ENCODE assay signal across 9 cellular contexts in genomic region chr2:20224716-20225293, GRCh38. TPM values are rescaled to one million over a fixed set of nuclear protein-coding genes. Genes with fewer than 3 reads are reported as not detected.
DNase-seq lines count a peak whose midpoint lies in the region; ATAC-seq and TF ChIP-seq lines count a peak whose summit lies in the region.
"Had no signal": no experiment of that assay in that cellular context is flagged by ENCODE, and none has a peak within 500 bp of the region (broad histone marks: within the 10 kb centered on the region; RNA-seq: fewer than 3 reads in every experiment).

SDC1 (minus strand) TSS chr2:20225130; CDS start chr2:20224867, 263 bp downstream.

- H3K36me3 Mint-ChIP-seq in T-helper 2 cell treated with Interferon-gamma antibody and Interleukin-4, amounts not matched to agents 5 μg/mL and 100 μg/mL, for 36 hours (ENCODE audit: low read depth): no peaks in the 10 kb centered on the region
- H3K36me3 Mint-ChIP-seq in naive thymus-derived CD8-positive, alpha-beta T cell: no peaks in the 10 kb centered on the region

- H3K27me3 Mint-ChIP-seq in T-helper 2 cell treated with Interferon-gamma antibody and Interleukin-4, amounts not matched to agents 5 μg/mL and 100 μg/mL, for 36 hours (ENCODE audit: low read depth): peaks cover 59% of the 10 kb centered on the region
- H3K27me3 Mint-ChIP-seq in naive thymus-derived CD8-positive, alpha-beta T cell: peaks cover 17 to 61% (median 49%) of the 10 kb centered on the region in 5 donors

- peak within 1 kb of the TSS; percentile 60 for H3K4me3 Mint-ChIP-seq in T-helper 2 cell treated with Interferon-gamma antibody and Interleukin-4, amounts not matched to agents 5 μg/mL and 100 μg/mL, for 36 hours
- peak within 1 kb of the TSS in 9 of 10 donors; percentile 44 to 67 (median 56) for H3K4me3 Mint-ChIP-seq in naive thymus-derived CD8-positive, alpha-beta T cell

- peaks cover 16% of the 10 kb centered on the region for H3K4me1 ChIP-seq in BE2C

- no peak for TF ChIP-seq CTCF in BE2C (IDR thresholded peaks at IDR 0.05; ENCODE audit: low read depth, low read length)

- DNase-seq in BE2C: peak; percentile 73
- DNase-seq in HT-29 (ENCODE audit: low spot score): no peak
- DNase-seq in T-helper 2 cell treated with Interferon-gamma antibody and Interleukin-4, amounts not matched to agents 5 μg/mL and 100 μg/mL, for 36 hours (ENCODE audit: low spot score): peak; percentile 9
- peak; percentile 32 for DNase-seq in fibroblast of gingiva (ENCODE audit: low read depth)
- no peak for DNase-seq in naive thymus-derived CD8-positive, alpha-beta T cell
- DNase-seq in NCI-H2107 treated with DMSO at 0.1 percent for 48 hours (lab: John Stamatoyannopoulos, UW; ENCODE audit: unreplicated experiment): no peak

- no peaks in the 10 kb centered on the region for H3K4me1 Mint-ChIP-seq in T-helper 2 cell treated with Interferon-gamma antibody and Interleukin-4, amounts not matched to agents 5 μg/mL and 100 μg/mL, for 36 hours (ENCODE audit: low read depth)
- H3K4me1 Mint-ChIP-seq in naive thymus-derived CD8-positive, alpha-beta T cell: peaks cover 0 to 9% (median 4%) of the 10 kb centered on the region in 4 donors

- POLR2A ChIA-PET in naive thymus-derived CD8-positive, alpha-beta T cell (lab: Charles Lee): no interaction called here

- H3K36me3 ChIP-seq in BE2C: no peaks in the 10 kb centered on the region

- H3K27me3 ChIP-seq in BE2C: peaks cover 4% of the 10 kb centered on the region; the same call in 1 of the 2 replicates

- peak within 1 kb of the TSS; percentile 68 for H3K4me3 ChIP-seq in BE2C (ENCODE audit: low read depth, low read length)

- H3K9me3 ChIP-seq in BE2C: no peaks in the 10 kb centered on the region

- H3K27ac Mint-ChIP-seq in T-helper 2 cell treated with Interferon-gamma antibody and Interleukin-4, amounts not matched to agents 5 μg/mL and 100 μg/mL, for 36 hours: no peak within 1 kb of the TSS
- H3K27ac Mint-ChIP-seq in naive thymus-derived CD8-positive, alpha-beta T cell: no peak within 1 kb of the TSS

- H3K9me3 Mint-ChIP-seq in T-helper 2 cell treated with Interferon-gamma antibody and Interleukin-4, amounts not matched to agents 5 μg/mL and 100 μg/mL, for 36 hours: no peaks in the 10 kb centered on the region
- H3K9me3 Mint-ChIP-seq in naive thymus-derived CD8-positive, alpha-beta T cell: peaks cover 0 to 2% (median 0%) of the 10 kb centered on the region in 9 donors

- ATAC-seq in GM19025 (IDR thresholded peaks at IDR 0.05; ENCODE audit: low read depth, unreplicated experiment): peak; percentile 19
- peak in 1 of 2 donors; percentile 32 for ATAC-seq in naive thymus-derived CD8-positive, alpha-beta T cell
- no peak for ATAC-seq in HG03457 (IDR thresholded peaks at IDR 0.05; ENCODE audit: unreplicated experiment)

RNA-seq across cellular contexts. Expression of gene SDC1, which starts in this region (rescaled TPM):
- 21.2 TPM for polyA plus RNA-seq in BE2C (2012; ENCODE audit: insufficient read depth, insufficient read length, low read depth)
- total RNA-seq in HT-29 (2014; rRNA removed; shearing (Covaris generic)): 304 and 307 TPM in 2 replicates
- total RNA-seq in naive thymus-derived CD8-positive, alpha-beta T cell: not detected
- not detected for polyA plus RNA-seq in naive thymus-derived CD8-positive, alpha-beta T cell
- total RNA-seq: T-helper 1 cell treated with Interleukin-12 subunit alpha and Interleukin-12 subunit beta and Interleukin-4 antibody, amounts not matched to agents 30 ng/mL and 1 ng/mL, for 36 hours had no signal

Comparison
In these comparisons a context has a peak if more than half of its experiments do, and no peak if none do; other contexts are left out.
1. RNA of gene SDC1 (total RNA-seq): 304 to 307 TPM in HT-29; not detected in naive thymus-derived CD8-positive, alpha-beta T cell; every median in the first group is over 100 times any median in the second.
2. DNase-seq: peak in BE2C (single experiment), T-helper 2 cell treated with Interferon-gamma antibody and Interleukin-4, amounts not matched to agents 5 μg/mL and 100 μg/mL, for 36 hours (single experiment) and fibroblast of gingiva (single experiment); none in HT-29 (single experiment), naive thymus-derived CD8-positive, alpha-beta T cell (0 of 10) and NCI-H2107 treated with DMSO at 0.1 percent for 48 hours (single experiment).